Comparison of ENCODE assay signal across 8 cellular contexts in the genomic region with DNA sequence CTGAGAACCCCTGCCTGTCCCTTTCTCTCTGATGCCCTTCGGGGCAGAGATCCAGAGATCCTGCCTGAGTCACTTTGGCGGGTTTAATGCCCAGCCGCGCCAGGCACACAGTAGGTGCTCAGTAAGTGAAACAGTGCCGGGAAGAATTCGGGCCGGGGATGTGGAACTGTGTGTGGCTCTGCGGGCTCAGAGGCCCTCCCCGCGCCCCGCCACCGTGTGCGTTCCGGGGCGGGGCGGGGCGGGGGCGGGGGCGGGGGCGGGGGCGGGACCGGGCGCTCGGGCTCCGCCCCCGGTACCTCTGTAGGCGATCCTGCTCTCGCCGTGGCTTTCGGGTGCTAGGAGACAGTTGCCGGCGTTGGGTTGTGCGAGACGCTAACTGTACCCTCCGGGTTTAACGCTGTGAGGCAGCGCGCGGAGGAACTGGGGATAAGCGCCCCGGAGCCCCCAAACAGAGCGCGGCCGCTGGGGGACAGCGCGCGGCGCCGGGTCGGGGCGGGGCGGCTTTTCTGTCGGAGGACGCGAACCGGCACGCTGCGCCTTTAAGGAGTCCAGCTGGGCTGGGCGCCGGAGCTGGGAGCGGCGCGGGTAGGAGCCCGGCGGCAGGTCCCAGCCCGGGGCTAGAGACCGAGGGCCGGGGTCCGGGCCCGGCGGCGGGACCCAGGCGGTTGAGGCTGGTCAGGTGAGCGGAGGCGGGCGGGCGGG. TPM values are rescaled to one million over a fixed set of nuclear protein-coding genes. Genes with fewer than 3 reads are reported as not detected.
DNase-seq lines count a peak whose midpoint lies in the region; ATAC-seq, FAIRE-seq and TF ChIP-seq lines count a peak whose summit lies in the region.

A gene with protein sequence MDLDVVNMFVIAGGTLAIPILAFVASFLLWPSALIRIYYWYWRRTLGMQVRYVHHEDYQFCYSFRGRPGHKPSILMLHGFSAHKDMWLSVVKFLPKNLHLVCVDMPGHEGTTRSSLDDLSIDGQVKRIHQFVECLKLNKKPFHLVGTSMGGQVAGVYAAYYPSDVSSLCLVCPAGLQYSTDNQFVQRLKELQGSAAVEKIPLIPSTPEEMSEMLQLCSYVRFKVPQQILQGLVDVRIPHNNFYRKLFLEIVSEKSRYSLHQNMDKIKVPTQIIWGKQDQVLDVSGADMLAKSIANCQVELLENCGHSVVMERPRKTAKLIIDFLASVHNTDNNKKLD (plus strand): TSS at position 555 of the 702 bp plus-strand sequence. CDS start 18,795 bp downstream, outside the sequence.

- H3K4me1 Mint-ChIP-seq in T-helper 17 cell (peaks cover 18% of the 10 kb centered on the region), astrocyte (ENCODE audit: low read depth, unreplicated experiment) (peaks cover 3% of the 10 kb centered on the region)

- H3K9ac ChIP-seq in Karpas-422 (ENCODE audit: low read length) (peak within 1 kb of the TSS; percentile 87), astrocyte (ENCODE audit: low read length) (peak within 1 kb of the TSS; percentile 82)

- no peaks in the 10 kb centered on the region for H3K9me2 ChIP-seq in Karpas-422 (replicated peaks; ENCODE audit: insufficient read depth, low read length)

- H3K4me3 ChIP-seq in GM08714 (ENCODE audit: low read length) (peak within 1 kb of the TSS; percentile 80), Karpas-422 (ENCODE audit: low read length) (peak within 1 kb of the TSS; percentile 94), astrocyte (ENCODE audit: insufficient read depth, low read depth, low read length) (peak within 1 kb of the TSS; percentile 84)

- ATAC-seq in GM21786 (IDR thresholded peaks at IDR 0.05; ENCODE audit: unreplicated experiment) (peak; percentile 61), T-helper 17 cell (peak; percentile 88), sciatic nerve (peak; percentile 93)

- H3K4me1 ChIP-seq in Karpas-422 (ENCODE audit: low read length) (peaks cover 27% of the 10 kb centered on the region), astrocyte (ENCODE audit: insufficient read depth, low read length) (peaks cover 8% of the 10 kb centered on the region)

- H3K27me3 ChIP-seq in Karpas-422 (ENCODE audit: low read length): no peaks in the 10 kb centered on the region
- peaks cover 13% of the 10 kb centered on the region for H3K27me3 ChIP-seq in astrocyte (ENCODE audit: insufficient read depth, low read length)

- intact Hi-C loops in sciatic nerve (cut with DNase I): no loop called here

- H4K20me1 ChIP-seq in Karpas-422 (ENCODE audit: insufficient read depth, low read depth, low read length) (no peaks in the 10 kb centered on the region), astrocyte (ENCODE audit: insufficient read depth, low read length) (peaks cover 9% of the 10 kb centered on the region)

- peaks cover 18% of the 10 kb centered on the region for H3K27me3 Mint-ChIP-seq in T-helper 17 cell
- H3K27me3 Mint-ChIP-seq in astrocyte (ENCODE audit: low read depth, unreplicated experiment): peaks cover 40% of the 10 kb centered on the region

- H3K27ac ChIP-seq in Karpas-422 (ENCODE audit: low read length) (peak within 1 kb of the TSS; percentile 45; the same call in 1 of the 2 replicates), astrocyte (ENCODE audit: low read depth, low read length) (peak within 1 kb of the TSS; percentile 58)

- no peak for FAIRE-seq in astrocyte (lab: Jason Lieb, UNC)

- no peaks in the 10 kb centered on the region for H3K9me3 ChIP-seq in Karpas-422 (ENCODE audit: low read length)
- H3K9me3 ChIP-seq in T-helper 17 cell (ENCODE audit: control insufficient read depth, low read length, poor library complexity, severe bottlenecking): no peaks in the 10 kb centered on the region
- H3K9me3 ChIP-seq in astrocyte (ENCODE audit: insufficient read depth, low read depth, low read length): no peaks in the 10 kb centered on the region

- H2AFZ ChIP-seq in Karpas-422 (ENCODE audit: low read length): peak within 1 kb of the TSS; percentile 100
- H2AFZ ChIP-seq in astrocyte (ENCODE audit: low read depth, low read length): peak within 1 kb of the TSS; percentile 100

- H3K36me3 Mint-ChIP-seq in T-helper 17 cell (ENCODE audit: low read depth) (no peaks in the 10 kb centered on the region), astrocyte (ENCODE audit: low read depth, unreplicated experiment) (no peaks in the 10 kb centered on the region)

- H3K36me3 ChIP-seq in Karpas-422 (ENCODE audit: insufficient read depth, low read length) (no peaks in the 10 kb centered on the region), astrocyte (ENCODE audit: insufficient read depth, low read length) (no peaks in the 10 kb centered on the region)

- H3K27ac Mint-ChIP-seq in T-helper 17 cell: peak within 1 kb of the TSS; percentile 86
- H3K27ac Mint-ChIP-seq in astrocyte (ENCODE audit: unreplicated experiment): peak within 1 kb of the TSS; percentile 18

- H3K79me2 ChIP-seq in Karpas-422 (ENCODE audit: low read length): peaks cover 29% of the 10 kb centered on the region
- H3K79me2 ChIP-seq in astrocyte (ENCODE audit: insufficient read depth, low read length): no peaks in the 10 kb centered on the region

- no peaks in the 10 kb centered on the region for H3K9me3 Mint-ChIP-seq in astrocyte (ENCODE audit: unreplicated experiment)

- peak within 1 kb of the TSS; percentile 97 for H3K4me2 ChIP-seq in Karpas-422 (ENCODE audit: low read depth, low read length, poor library complexity, severe bottlenecking)
- peak within 1 kb of the TSS; percentile 100 for H3K4me2 ChIP-seq in astrocyte (ENCODE audit: low read length)

- TF ChIP-seq CTCF in astrocyte (IDR thresholded peaks at IDR 0.05; ENCODE audit: insufficient read depth, low read depth, low read length): no peak

- H3K4me3 Mint-ChIP-seq in T-helper 17 cell (peak within 1 kb of the TSS; percentile 97), astrocyte (ENCODE audit: unreplicated experiment) (peak within 1 kb of the TSS; percentile 89)

- DNase-seq in Karpas-422 (peak; percentile 91), T-helper 17 cell (peak; percentile 76 to 79 (median 78)), astrocyte (ENCODE audit: low read depth) (peak; percentile 45), hippocampal formation (lab: John Stamatoyannopoulos, UW) (peak; percentile 83 to 84), sciatic nerve (ENCODE audit: low spot score) (peak; percentile 89), NCI-H2029 treated with DMSO at 0.1 percent for 48 hours (lab: John Stamatoyannopoulos, UW) (no peak)

RNA-seq across cellular contexts. Expression of the gene that starts here (rescaled TPM):
- 11.8 and 12.2 TPM in 2 replicates for total RNA-seq in Karpas-422 (2014; rRNA removed; shearing (Covaris generic); ENCODE audit: low replicate concordance)
- total RNA-seq in T-helper 17 cell: 1 to 10 TPM; 2.1 to 2.9 TPM
- 3.8 and 3.9 TPM in 2 replicates for total RNA-seq in astrocyte
- total RNA-seq in sciatic nerve: 14.0 TPM
